Comparison of ENCODE assay signal across 9 cellular contexts in genomic region chr1:206693029-206693428, GRCh38. TPM values are rescaled to one million over a fixed set of nuclear protein-coding genes. Genes with fewer than 3 reads are reported as not detected.
A peak's percentile ranks its signal among the peaks of the same experiment; 100 is the strongest.
DNase-seq lines count a peak whose midpoint lies in the region; ATAC-seq, FAIRE-seq and TF ChIP-seq lines count a peak whose summit lies in the region.
"Had no signal": no experiment of that assay in that cellular context is flagged by ENCODE, and none has a peak within 500 bp of the region (broad histone marks: within the 10 kb centered on the region; RNA-seq: fewer than 3 reads in every experiment).

No MANE protein-coding gene starts in this region.

- no TSS peak for BruUV-seq in IMR-90 (replicated peaks; lab: Mats Ljungman, UMichigan)

- no peak overlapping the region for H4K91ac ChIP-seq in IMR-90 (ENCODE audit: insufficient read depth, low read depth, low read length)

- peak overlapping the region; percentile 47 for H2BK5ac ChIP-seq in IMR-90 (ENCODE audit: low read depth, low read length, poor library complexity, severe bottlenecking)

- TF ChIP-seq POLR2A in IMR-90 (IDR thresholded peaks at IDR 0.05; ENCODE audit: low read depth, low read length) = no peak

- POLR2A ChIA-PET in IMR-90 (lab: Charles Lee; ENCODE audit: unreplicated experiment) = no interaction called here

- H3K27ac ChIP-seq in IMR-90 (ENCODE audit: insufficient read depth, low read length) = 0 out of 2 replicates have a peak overlapping the region, but pooled peaks have one; percentile 4
- H3K27ac ChIP-seq in caudate nucleus (ENCODE audit: low read depth, low read length) = peak overlapping the region; percentile 49
- H3K27ac ChIP-seq in stomach smooth muscle (ENCODE audit: low read length) = peak overlapping the region; percentile 85

- H3K56ac ChIP-seq in IMR-90 (ENCODE audit: extremely low read depth, insufficient read depth, low read length) = no peak overlapping the region

- TF ChIP-seq CTCF in IMR-90 (conservative IDR thresholded peaks at IDR 0.05; ENCODE audit: low read depth, low read length) = no peak
- TF ChIP-seq CTCF in D721Med (IDR thresholded peaks at IDR 0.05; ENCODE audit: insufficient read depth, missing control alignments) = no peak

- H4K5ac ChIP-seq in IMR-90 (ENCODE audit: low read depth, low read length) = no peak overlapping the region

- WGBS in IMR-90 (ENCODE audit: extremely low coverage in 2 of 2, insufficient read length in 1 of 2), 2 experiments = 40% methylated on average over 1 of the region's 10 CpGs; no CpG with 5 or more reads in 1 of the 2 experiments

- H3K23ac ChIP-seq in IMR-90 (ENCODE audit: low read depth, low read length) = peak overlapping the region; percentile 57

- peak; percentile 74 for ATAC-seq in IMR-90 (ENCODE audit: low read depth)
- ATAC-seq in HG03045 (IDR thresholded peaks at IDR 0.05; ENCODE audit: unreplicated experiment) = no peak
- ATAC-seq in HG03039 (IDR thresholded peaks at IDR 0.05; ENCODE audit: unreplicated experiment) = no peak

- H3K4ac ChIP-seq in IMR-90 (ENCODE audit: low read depth, low read length) = peak overlapping the region; percentile 60; the same call in 1 of the 2 replicates

- peaks cover 87% of the 10 kb centered on the region for H3K9me1 ChIP-seq in IMR-90 (ENCODE audit: insufficient read depth, low read length)

- in situ Hi-C loops in IMR-90 (cut with MboI; ENCODE audit: low sequenced_read_pairs) = no loop called here

- no peaks in the 10 kb centered on the region for H3K9me3 ChIP-seq in IMR-90 (ENCODE audit: control insufficient read depth, insufficient read depth, low read length)
- H3K9me3 ChIP-seq in stomach smooth muscle (ENCODE audit: control insufficient read depth in 2 of 2, low read length in 2 of 2) = no peaks in the 10 kb centered on the region

- no peak overlapping the region for H2BK120ac ChIP-seq in IMR-90 (ENCODE audit: low read depth, low read length)

- peak overlapping the region; percentile 83 for H3K4me2 ChIP-seq in IMR-90 (ENCODE audit: low read depth, low read length)

- H4K8ac ChIP-seq in IMR-90 (ENCODE audit: low read depth in 2 of 2, low read length in 2 of 2) = no peak overlapping the region

- no peak overlapping the region for H3K18ac ChIP-seq in IMR-90 (ENCODE audit: low read depth, low read length)

- H3K9ac ChIP-seq in IMR-90 (ENCODE audit: low read depth, low read length) = 0 out of 2 replicates have a peak overlapping the region, but pooled peaks have one; percentile 30
- H3K9ac ChIP-seq in stomach smooth muscle (ENCODE audit: low read length in 2 of 2) = peak overlapping the region; percentile 36 to 74

- peaks cover 6% of the 10 kb centered on the region; the same call in 1 of the 2 replicates for H3K36me3 ChIP-seq in IMR-90 (ENCODE audit: control insufficient read depth, insufficient read depth, low read length)
- H3K36me3 ChIP-seq in stomach smooth muscle (ENCODE audit: control insufficient read depth in 2 of 2, insufficient read depth in 2 of 2, low read length in 2 of 2) = peaks cover 0 to 2% of the 10 kb centered on the region in 2 donors

- H3K27me3 ChIP-seq in IMR-90 (ENCODE audit: control insufficient read depth, insufficient read depth, low read length) = no peaks in the 10 kb centered on the region
- no peaks in the 10 kb centered on the region for H3K27me3 ChIP-seq in stomach smooth muscle (ENCODE audit: control insufficient read depth in 1 of 2, insufficient read depth in 2 of 2, low read length in 2 of 2)

- no peak overlapping the region for H3K4me3 ChIP-seq in IMR-90 (ENCODE audit: insufficient read depth, low read depth, low read length)
- peak overlapping the region; percentile 45 to 69 for H3K4me3 ChIP-seq in stomach smooth muscle (ENCODE audit: low read length in 2 of 2)

- intact Hi-C loops in IMR-90 (cut with micrococcal nuclease) = no loop called here

- dilution Hi-C loops in IMR-90 (cut with HindIII; ENCODE audit: low sequenced_read_pairs, unreplicated experiment) = no loop called here

- peak overlapping the region; percentile 38 for H2AK9ac ChIP-seq in IMR-90 (replicated peaks; ENCODE audit: low read depth, low read length, poor library complexity)

- peak overlapping the region; percentile 44; the same call in 1 of the 2 replicates for H3K14ac ChIP-seq in IMR-90 (replicated peaks; ENCODE audit: low read depth, low read length)

- peaks cover 21 to 96% of the 10 kb centered on the region in 2 experiments for H3K79me1 ChIP-seq in IMR-90 (ENCODE audit: low read depth in 1 of 2, low read length in 2 of 2)

- H2BK20ac ChIP-seq in IMR-90 (ENCODE audit: low read depth, low read length) = no peak overlapping the region; the same call in 1 of the 2 replicates

- CTCF ChIA-PET in IMR-90 (lab: Yijun Ruan, JAX) = interaction anchor here (0.6 to 1.4 kb wide), 3 partner anchors 60 to 214 kb away, joined by 3 to 5 read pairs (median 4); no protein-coding TSS in a partner anchor

- DNase-seq in IMR-90 (peak; percentile 85), caudate nucleus (lab: John Stamatoyannopoulos, UW) (peak in 16 of 61 donors; percentile 7 to 77 (median 26)), kidney glomerular epithelial cell (lab: John Stamatoyannopoulos, UW) (peak; percentile 45), D721Med (ENCODE audit: insufficient read length, low spot score) (no peak)
- DNase-seq in stimulated activated naive CD4-positive, alpha-beta T cell treated with Interleukin-2 at 50 U/mL for 16 hours (lab: John Stamatoyannopoulos, UW) = no peak
- DNase-seq: T1000 had no signal

- peak; percentile 16; the same call in 1 of the 2 replicates for TF ChIP-seq RAD21 in IMR-90 (IDR thresholded peaks at IDR 0.05; ENCODE audit: low read length)

- H3K4me1 ChIP-seq in IMR-90 (ENCODE audit: control insufficient read depth, insufficient read depth, low read length) (peaks cover 58% of the 10 kb centered on the region), stomach smooth muscle (ENCODE audit: control insufficient read depth, insufficient read depth, low read length) (peaks cover 93% of the 10 kb centered on the region)

- peak overlapping the region; percentile 66 for H2AFZ ChIP-seq in IMR-90 (replicated peaks; ENCODE audit: low read length, poor library complexity)

- FAIRE-seq in D721Med (lab: Jason Lieb, UNC) = no peak

- peaks cover 100% of the 10 kb centered on the region for H4K20me1 ChIP-seq in IMR-90 (ENCODE audit: insufficient read depth, low read length)

- no peak overlapping the region; the same call in 1 of the 2 replicates for H2AK5ac ChIP-seq in IMR-90 (ENCODE audit: low read depth, low read length)

- H2BK15ac ChIP-seq in IMR-90 (ENCODE audit: low read depth, low read length) = no peak overlapping the region

TF ChIP-seq in IMR-90, 13 proteins besides CTCF, POLR2A, EP300 and RAD21:
- TF ChIP-seq MAZ (IDR thresholded peaks at IDR 0.05; ENCODE audit: borderline replicate concordance, low read depth, low read length) = no peak; the same call in 1 of the 2 replicates
- TF ChIP-seq MAFK (IDR thresholded peaks at IDR 0.05; ENCODE audit: low read depth, low read length) = 0 out of 2 replicates have a peak, but pooled peaks have one; percentile 33
- TF ChIP-seq RCOR1 (IDR thresholded peaks at IDR 0.05; ENCODE audit: insufficient replicate concordance, low read length) = no peak
- TF ChIP-seq CEBPB (IDR thresholded peaks at IDR 0.05; ENCODE audit: low read depth, low read length) = no peak
- no peak for TF ChIP-seq RFX5 (IDR thresholded peaks at IDR 0.05; ENCODE audit: low read depth, low read length)
- TF ChIP-seq MXI1 (IDR thresholded peaks at IDR 0.05; ENCODE audit: borderline replicate concordance, low read depth, low read length) = peak; percentile 38; the same call in 1 of the 2 replicates
- TF ChIP-seq BHLHE40 (IDR thresholded peaks at IDR 0.05; ENCODE audit: low read depth, low read length) = no peak
- TF ChIP-seq CHD1 (IDR thresholded peaks at IDR 0.05; ENCODE audit: low read depth, low read length) = no peak
- no peak for TF ChIP-seq SMC3 (IDR thresholded peaks at IDR 0.05; ENCODE audit: low read depth, low read length)

RNA-seq across cellular contexts. Expression of gene MAPKAPK2, which starts 8.3 kb away (rescaled TPM):
- total RNA-seq in IMR-90 (2012; rRNA removed) = 50.8 and 56.5 TPM in 2 replicates
- polyA plus RNA-seq in IMR-90 (2012; rRNA removed) = 60.7 and 66.4 TPM in 2 replicates
- 42.3 and 56.1 TPM in 2 replicates for polyA plus RNA-seq in IMR-90 (2012; cell fraction: cytosol; rRNA removed)
- 86.1 and 91.5 TPM in 2 replicates for polyA plus RNA-seq in IMR-90 (2012; cell fraction: nucleus; rRNA removed; ENCODE audit: low replicate concordance)

RNA-seq across cellular contexts. Expression of gene DYRK3, which starts 57.7 kb away (rescaled TPM):
- total RNA-seq in IMR-90 (2012; rRNA removed) = 21.1 and 22.0 TPM in 2 replicates
- polyA plus RNA-seq in IMR-90 (2012; rRNA removed) = 4.6 and 5.5 TPM in 2 replicates
- 2.2 and 3.2 TPM in 2 replicates for polyA plus RNA-seq in IMR-90 (2012; cell fraction: cytosol; rRNA removed)
- polyA plus RNA-seq in IMR-90 (2012; cell fraction: nucleus; rRNA removed; ENCODE audit: low replicate concordance) = 2.4 and 9.7 TPM in 2 replicates

Comparison
In these comparisons a context has a peak if more than half of its experiments do, and no peak if none do; other contexts are left out.
1. DNase-seq: peak in IMR-90 (single experiment) and kidney glomerular epithelial cell (single experiment); none in D721Med (single experiment) and stimulated activated naive CD4-positive, alpha-beta T cell treated with Interleukin-2 at 50 U/mL for 16 hours (single experiment).
2. H3K27ac ChIP-seq: peak in every context shown above with its lines; median percentile 85 in stomach smooth muscle; 49 in caudate nucleus; 4 in IMR-90.